Comparison of ENCODE assay signal across 18 cellular contexts in genomic region chr3:104669083-104669482, GRCh38.
A peak's percentile ranks its signal among the peaks of the same experiment; 100 is the strongest.
DNase-seq lines count a peak whose midpoint lies in the region; ATAC-seq, FAIRE-seq and TF ChIP-seq lines count a peak whose summit lies in the region.
"Had no signal": no experiment of that assay in that cellular context is flagged by ENCODE, and none has a peak within 500 bp of the region (broad histone marks: within the 10 kb centered on the region; RNA-seq: fewer than 3 reads in every experiment).

No MANE protein-coding gene starts in this region.

- POLR2A ChIA-PET in CD8-positive, alpha-beta T cell (lab: Charles Lee) = no interaction called here

- H3K4me3 Mint-ChIP-seq in CD8-positive, alpha-beta T cell = no peak overlapping the region
- H3K4me3 Mint-ChIP-seq: CD14-positive monocyte; CD4-positive, alpha-beta memory T cell had no signal

- no peaks in the 10 kb centered on the region for H3K4me1 Mint-ChIP-seq in CD8-positive, alpha-beta T cell (ENCODE audit: low read depth)
- H3K4me1 Mint-ChIP-seq: CD14-positive monocyte; CD4-positive, alpha-beta memory T cell had no signal

- peaks cover 2% of the 10 kb centered on the region for H3K27me3 Mint-ChIP-seq in CD8-positive, alpha-beta T cell (ENCODE audit: low read depth)
- H3K27me3 Mint-ChIP-seq: CD4-positive, alpha-beta memory T cell had no signal

- H3K27ac Mint-ChIP-seq in CD8-positive, alpha-beta T cell = no peak overlapping the region
- H3K27ac Mint-ChIP-seq: CD14-positive monocyte; CD4-positive, alpha-beta memory T cell had no signal

- ATAC-seq in CD8-positive, alpha-beta T cell = no peak
- no peak for ATAC-seq in GM18517 (IDR thresholded peaks at IDR 0.05; ENCODE audit: unreplicated experiment)
- ATAC-seq: A549 had no signal

- no peak overlapping the region for H3K4me3 ChIP-seq in CD8-positive, alpha-beta T cell (ENCODE audit: low read depth, low read length)
- H3K4me3 ChIP-seq: A549, BLaER1, GM23248 had no signal

- no peak overlapping the region for H3K27ac ChIP-seq in CD8-positive, alpha-beta T cell (ENCODE audit: low read depth, low read length)
- H3K27ac ChIP-seq: 22Rv1, A549, BLaER1, GM23248 had no signal

- H3K27me3 ChIP-seq in CD8-positive, alpha-beta T cell (ENCODE audit: insufficient read depth, low read length) = no peaks in the 10 kb centered on the region
- H3K27me3 ChIP-seq: BLaER1 had no signal

- no peaks in the 10 kb centered on the region for H3K36me3 Mint-ChIP-seq in CD8-positive, alpha-beta T cell
- H3K36me3 Mint-ChIP-seq: CD14-positive monocyte; CD4-positive, alpha-beta memory T cell had no signal

- DNase-seq in NCI-H146 (lab: John Stamatoyannopoulos, UW) (peak; percentile 21), NCI-H146 treated with DMSO at 0.1 percent for 48 hours (lab: John Stamatoyannopoulos, UW; ENCODE audit: unreplicated experiment) (no peak), LHCN-M2 (ENCODE audit: low read depth) (peak; percentile 22), OCI-M1 (lab: John Stamatoyannopoulos, UW) (no peak)
- DNase-seq in CD8-positive, alpha-beta T cell = no peak
- DNase-seq: AML-193; Calu3; CD4-positive, alpha-beta memory T cell; GM23248; HCEC 1CT had no signal

- H3K9me3 ChIP-seq in CD8-positive, alpha-beta T cell (ENCODE audit: low read length) = no peaks in the 10 kb centered on the region
- H3K9me3 ChIP-seq: A549, BLaER1 had no signal

- intact Hi-C loops in CD8-positive, alpha-beta T cell (cut with DNase I, micrococcal nuclease) = no loop called here

- TF ChIP-seq CTCF in CD8-positive, alpha-beta T cell (IDR thresholded peaks at IDR 0.05) = no peak

- no peaks in the 10 kb centered on the region for H3K36me3 ChIP-seq in CD8-positive, alpha-beta T cell (ENCODE audit: insufficient read depth, low read length)
- H3K36me3 ChIP-seq: BLaER1 had no signal

- no peaks in the 10 kb centered on the region for H3K9me3 Mint-ChIP-seq in CD8-positive, alpha-beta T cell

- peak; percentile 60 for FAIRE-seq in islet of Langerhans (lab: Jason Lieb, UNC)
- FAIRE-seq: A549, G401.6, GM12891 had no signal

- CTCF ChIA-PET in CD8-positive, alpha-beta T cell (lab: Charles Lee) = no interaction called here

- H3K4me1 ChIP-seq in CD8-positive, alpha-beta T cell (ENCODE audit: insufficient read depth, low read length) = no peaks in the 10 kb centered on the region
- H3K4me1 ChIP-seq: A549, BLaER1 had no signal

Comparison
In these comparisons a context has a peak if more than half of its experiments do, and no peak if none do; other contexts are left out.
1. DNase-seq: peak in NCI-H146 (single experiment) and LHCN-M2 (single experiment); none in NCI-H146 treated with DMSO at 0.1 percent for 48 hours (single experiment), CD8-positive, alpha-beta T cell (0 of 7) and OCI-M1 (single experiment).